27 cellular contexts compared by ENCODE assay signal in the genomic region with DNA sequence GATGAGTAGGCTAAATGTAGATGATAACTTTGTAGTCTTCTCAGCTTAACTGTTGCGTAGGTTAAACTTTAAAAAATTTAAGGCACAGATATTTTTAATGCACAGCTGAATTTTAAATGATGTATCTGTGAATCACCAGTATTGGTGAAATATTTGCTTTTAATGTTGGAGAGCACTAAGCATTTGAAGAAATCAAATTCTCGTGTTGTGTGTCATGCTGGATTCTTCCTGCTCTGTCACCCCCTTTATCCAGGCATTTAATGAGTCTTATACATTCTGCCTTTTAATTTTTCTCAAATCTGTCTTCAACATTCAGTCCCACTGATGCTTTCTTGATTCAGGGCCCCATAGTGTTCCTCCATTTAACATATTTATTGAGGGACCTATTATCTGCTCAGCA.
DNase-seq lines count a peak whose midpoint lies in the region; ATAC-seq and TF ChIP-seq lines count a peak whose summit lies in the region.
"Had no signal": no experiment of that assay in that cellular context is flagged by ENCODE, and none has a peak within 500 bp of the region (broad histone marks: within the 10 kb centered on the region; RNA-seq: fewer than 3 reads in every experiment).

No MANE protein-coding gene starts in this region.

- POLR2A ChIA-PET in A673 (lab: Charles Lee; ENCODE audit: low non-redundant PET), result no interaction called here

- intact Hi-C loops in A673 (cut with micrococcal nuclease; ENCODE audit: unreplicated experiment), result no loop called here

- in situ Hi-C loops in brain microvascular endothelial cell (cut with HindIII; ENCODE audit: low pct_ligation_motif_present, low sequenced_read_pairs), result no loop called here

- peaks cover 8% of the 10 kb centered on the region for H3K9me3 Mint-ChIP-seq in HFFc6
- H3K9me3 Mint-ChIP-seq: activated naive CD4-positive, alpha-beta T cell treated with anti-CD3 and anti-CD28 coated beads for 36 hours; stimulated activated effector memory CD8-positive, alpha-beta T cell treated with anti-CD3 and anti-CD28 coated beads, Interleukin-12 subunit alpha, Interleukin-12 subunit beta, amount 100 ng/mL, for 72 hours had no signal

- CTCF ChIA-PET in A673 (lab: Charles Lee), result no interaction called here

- no peaks in the 10 kb centered on the region for H3K4me1 ChIP-seq in A673 (ENCODE audit: insufficient read depth, low read length, poor library complexity, severe bottlenecking)
- H3K4me1 ChIP-seq: tibial nerve had no signal

- H3K27ac Mint-ChIP-seq in HFFc6, result peak overlapping the region; percentile 31
- H3K27ac Mint-ChIP-seq: activated CD4-positive, alpha-beta T cell treated with anti-CD3 and anti-CD28 coated beads for 36 hours; activated CD8-positive, alpha-beta T cell treated with anti-CD3 and anti-CD28 coated beads, Interleukin-2, amount 10 ng/mL, durations not matched to agents 7 days and 5 days; activated naive CD4-positive, alpha-beta T cell treated with anti-CD3 and anti-CD28 coated beads for 36 hours; IgD-negative memory B cell; mesothelial cell of epicardium; naive B cell; stimulated activated effector memory CD8-positive, alpha-beta T cell treated with anti-CD3 and anti-CD28 coated beads, Interleukin-12 subunit alpha, Interleukin-12 subunit beta, amount 100 ng/mL, for 72 hours had no signal

- H3K27me3 ChIP-seq in brain microvascular endothelial cell (replicated peaks), result no peaks in the 10 kb centered on the region
- H3K27me3 ChIP-seq in A673 (replicated peaks; ENCODE audit: insufficient read depth, low read depth, low read length, poor library complexity), result no peaks in the 10 kb centered on the region
- H3K27me3 ChIP-seq: body of pancreas, dorsolateral prefrontal cortex, tibial nerve had no signal

- ATAC-seq in GM19351 (IDR thresholded peaks at IDR 0.05; ENCODE audit: unreplicated experiment) (no peak), GM18511 (IDR thresholded peaks at IDR 0.05; ENCODE audit: unreplicated experiment) (no peak), HG03521 (IDR thresholded peaks at IDR 0.05; ENCODE audit: unreplicated experiment) (no peak)
- ATAC-seq: activated CD4-positive, alpha-beta T cell treated with anti-CD3 and anti-CD28 coated beads for 36 hours; activated CD8-positive, alpha-beta T cell treated with anti-CD3 and anti-CD28 coated beads, Interleukin-2, amount 10 ng/mL, durations not matched to agents 7 days and 5 days; body of pancreas; Panc1; stimulated activated effector memory CD8-positive, alpha-beta T cell treated with anti-CD3 and anti-CD28 coated beads, Interleukin-12 subunit alpha, Interleukin-12 subunit beta, amount 100 ng/mL, for 72 hours had no signal

- peaks cover 1% of the 10 kb centered on the region; the same call in 1 of the 2 replicates for H3K27me3 Mint-ChIP-seq in HFFc6 (ENCODE audit: insufficient read depth)
- H3K27me3 Mint-ChIP-seq: activated CD4-positive, alpha-beta T cell treated with anti-CD3 and anti-CD28 coated beads for 36 hours; IgD-negative memory B cell had no signal

- H3K4me1 Mint-ChIP-seq in HFFc6 (ENCODE audit: low read depth), result peaks cover 54% of the 10 kb centered on the region
- H3K4me1 Mint-ChIP-seq: activated CD4-positive, alpha-beta T cell treated with anti-CD3 and anti-CD28 coated beads for 36 hours; IgD-negative memory B cell; naive B cell; stimulated activated effector memory CD8-positive, alpha-beta T cell treated with anti-CD3 and anti-CD28 coated beads, Interleukin-12 subunit alpha, Interleukin-12 subunit beta, amount 100 ng/mL, for 72 hours had no signal

- H3K27ac ChIP-seq in brain microvascular endothelial cell (no peak overlapping the region), A673 (ENCODE audit: low read depth, low read length, poor library complexity, severe bottlenecking) (no peak overlapping the region)
- H3K27ac ChIP-seq: body of pancreas, C4-2B, dorsolateral prefrontal cortex, tibial nerve had no signal

- no peak for TF ChIP-seq CTCF in HFFc6 (IDR thresholded peaks at IDR 0.05)
- TF ChIP-seq CTCF in brain microvascular endothelial cell (IDR thresholded peaks at IDR 0.05; ENCODE audit: low read depth, low read length, missing control alignments), result no peak
- TF ChIP-seq CTCF in A673 (conservative IDR thresholded peaks at IDR 0.05; ENCODE audit: low read depth, low read length), result no peak

- H3K4me3 Mint-ChIP-seq in HFFc6, result peak overlapping the region; percentile 47
- H3K4me3 Mint-ChIP-seq: activated CD4-positive, alpha-beta T cell treated with anti-CD3 and anti-CD28 coated beads for 36 hours; activated CD8-positive, alpha-beta T cell treated with anti-CD3 and anti-CD28 coated beads, Interleukin-2, amount 10 ng/mL, durations not matched to agents 7 days and 5 days; activated naive CD4-positive, alpha-beta T cell treated with anti-CD3 and anti-CD28 coated beads for 36 hours; IgD-negative memory B cell; mesothelial cell of epicardium; naive B cell; stimulated activated effector memory CD8-positive, alpha-beta T cell treated with anti-CD3 and anti-CD28 coated beads, Interleukin-12 subunit alpha, Interleukin-12 subunit beta, amount 100 ng/mL, for 72 hours had no signal

- DNase-seq in HFFc6 (peak; percentile 21), brain microvascular endothelial cell (peak; percentile 7), hepatic stellate cell (ENCODE audit: low spot score) (peak; percentile 2), A673 (ENCODE audit: low spot score) (no peak)
- DNase-seq: activated CD4-positive, alpha-beta T cell treated with anti-CD3 and anti-CD28 coated beads for 36 hours; activated CD8-positive, alpha-beta T cell treated with anti-CD3 and anti-CD28 coated beads, Interleukin-2, amount 10 ng/mL, durations not matched to agents 7 days and 5 days; activated naive CD4-positive, alpha-beta T cell treated with anti-CD3 and anti-CD28 coated beads for 36 hours; body of pancreas; COR-L47; dorsolateral prefrontal cortex; GDM1; H7; naive B cell; NCI-H146; NCI-H345; NCI-H748 treated with DMSO at 0.1 percent for 48 hours; occipital lobe; SHP77 treated with DMSO at 0.1 percent for 48 hours had no signal

- BruUV-seq in A673 (replicated peaks; lab: Mats Ljungman, UMichigan), result no TSS peak

- no peak overlapping the region for H3K4me3 ChIP-seq in brain microvascular endothelial cell (ENCODE audit: low read depth, low read length)
- H3K4me3 ChIP-seq in A673 (ENCODE audit: low read depth, low read length, poor library complexity, severe bottlenecking), result no peak overlapping the region
- H3K4me3 ChIP-seq: body of pancreas, dorsolateral prefrontal cortex, tibial nerve had no signal

- no peaks in the 10 kb centered on the region for H3K9me3 ChIP-seq in A673 (ENCODE audit: low read depth, low read length, poor library complexity, severe bottlenecking)
- H3K9me3 ChIP-seq: body of pancreas had no signal

- H3K36me3 Mint-ChIP-seq in HFFc6 (ENCODE audit: low read depth), result peaks cover 9% of the 10 kb centered on the region
- H3K36me3 Mint-ChIP-seq: IgD-negative memory B cell; naive B cell; stimulated activated effector memory CD8-positive, alpha-beta T cell treated with anti-CD3 and anti-CD28 coated beads, Interleukin-12 subunit alpha, Interleukin-12 subunit beta, amount 100 ng/mL, for 72 hours had no signal

- H3K36me3 ChIP-seq in brain microvascular endothelial cell (replicated peaks) (no peaks in the 10 kb centered on the region), A673 (ENCODE audit: insufficient read depth, low read length, poor library complexity, severe bottlenecking) (no peaks in the 10 kb centered on the region)
- H3K36me3 ChIP-seq: tibial nerve had no signal
